Comparison of ENCODE assay signal across 8 cellular contexts in the genomic region with DNA sequence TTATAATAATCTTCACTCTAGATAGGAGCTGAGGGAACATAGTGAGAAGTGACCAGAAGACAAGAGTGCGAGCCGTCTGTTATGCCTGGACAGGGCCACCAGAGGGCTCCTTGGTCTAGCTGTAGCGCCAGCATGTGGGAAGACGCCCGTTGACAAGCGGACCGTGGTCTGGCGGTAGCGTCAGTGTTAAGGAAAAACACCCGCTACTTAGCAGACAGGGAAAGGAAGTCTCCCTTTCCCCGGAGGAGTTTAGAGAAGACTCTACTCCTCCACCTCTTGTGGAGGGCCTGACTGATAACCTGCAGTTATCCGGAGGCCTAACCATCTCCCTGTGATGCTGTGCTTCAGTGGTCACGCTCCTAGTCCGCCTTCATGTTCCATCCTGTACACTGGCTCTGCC.
DNase-seq lines count a peak whose midpoint lies in the region; TF ChIP-seq lines count a peak whose summit lies in the region.
"Not testable (repeated sequence)": the region's sequence is repeated elsewhere in the genome, so short reads cannot be mapped to it uniquely, and the experiment has no call there.

No MANE protein-coding gene starts in this region.

- H3K9ac ChIP-seq in KMS-11; OCI-LY3 (ENCODE audit: low read length): not testable (repeated sequence)

- H4K20me1 ChIP-seq in KMS-11 (ENCODE audit: insufficient read depth); OCI-LY3 (ENCODE audit: insufficient read depth, low read length): not testable (repeated sequence)

- peak; percentile 51 for DNase-seq in GM03348 (ENCODE audit: low spot score)
- peak; percentile 35 to 37 for DNase-seq in activated CD4-positive, alpha-beta T cell treated with anti-CD3 and anti-CD28 coated beads, Interleukin-2, amount 50 U/mL, for 4 hours
- DNase-seq in coronary artery (ENCODE audit: low spot score); vagina (ENCODE audit: extremely low spot score in 2 of 2): not testable (repeated sequence)
- peak; percentile 57 for DNase-seq in inferior parietal cortex (ENCODE audit: extremely low spot score)
- DNase-seq in retinal pigment epithelial cell (ENCODE audit: low read depth) = peak; percentile 18

- not testable (repeated sequence) for TF ChIP-seq POLR2A in vagina (IDR thresholded peaks at IDR 0.05)

- H3K4me2 ChIP-seq in KMS-11 = not testable (repeated sequence)
- peak overlapping the region; percentile 58 for H3K4me2 ChIP-seq in OCI-LY3 (ENCODE audit: low read length)

- not testable (repeated sequence) for H3K79me2 ChIP-seq in KMS-11 (ENCODE audit: insufficient read depth, low read depth); OCI-LY3 (ENCODE audit: low read length)

- not testable (repeated sequence) for H3K27ac ChIP-seq in KMS-11; OCI-LY3 (ENCODE audit: low read length); coronary artery; vagina

- intact Hi-C loops in vagina (cut with DNase I) = not testable (repeated sequence)

- not testable (repeated sequence) for H2AFZ ChIP-seq in KMS-11 (ENCODE audit: low read depth); OCI-LY3 (ENCODE audit: low read depth, low read length)

- TF ChIP-seq CTCF in KMS-11 (conservative IDR thresholded peaks at IDR 0.05; ENCODE audit: low read depth, low read length) (peak; percentile 55), OCI-LY3 (IDR thresholded peaks at IDR 0.05; ENCODE audit: low read depth, low read length) (peak; percentile 63), coronary artery (IDR thresholded peaks at IDR 0.05) (peak; percentile 50), retinal pigment epithelial cell (conservative IDR thresholded peaks at IDR 0.05; ENCODE audit: low read depth, low read length) (peak; percentile 95), vagina (IDR thresholded peaks at IDR 0.05) (peak; percentile 27 to 50 (median 37))

- H3K4me3 ChIP-seq in KMS-11 (IDR thresholded peaks at IDR 0.05; ENCODE audit: insufficient read depth, low read depth, low read length); retinal pigment epithelial cell (ENCODE audit: low read length); vagina: not testable (repeated sequence)
- peak overlapping the region; percentile 43; the same call in 1 of the 2 replicates for H3K4me3 ChIP-seq in OCI-LY3 (ENCODE audit: low read length)
- H3K4me3 ChIP-seq in coronary artery = peak overlapping the region; percentile 45

- not testable (repeated sequence) for H3K36me3 ChIP-seq in KMS-11 (ENCODE audit: insufficient read depth); OCI-LY3 (replicated peaks; ENCODE audit: low read depth, low read length); vagina

- not testable (repeated sequence) for H3K9me3 ChIP-seq in OCI-LY3 (ENCODE audit: insufficient read depth, low read length); vagina

- not testable (repeated sequence) for H3K4me1 ChIP-seq in KMS-11 (ENCODE audit: low read depth, poor library complexity, severe bottlenecking); OCI-LY3 (ENCODE audit: low read length); vagina

- H3K27me3 ChIP-seq in KMS-11 (ENCODE audit: insufficient read depth, low read depth); OCI-LY3 (ENCODE audit: low read depth, low read length); vagina: not testable (repeated sequence)

Comparison
In these comparisons a context has a peak if more than half of its experiments do, and no peak if none do; other contexts are left out.
1. CTCF ChIP-seq: peak in every context shown above with its lines; median percentile 95 in retinal pigment epithelial cell; 63 in OCI-LY3; 55 in KMS-11; 50 in coronary artery; 37 in vagina.